In the genomic region with DNA sequence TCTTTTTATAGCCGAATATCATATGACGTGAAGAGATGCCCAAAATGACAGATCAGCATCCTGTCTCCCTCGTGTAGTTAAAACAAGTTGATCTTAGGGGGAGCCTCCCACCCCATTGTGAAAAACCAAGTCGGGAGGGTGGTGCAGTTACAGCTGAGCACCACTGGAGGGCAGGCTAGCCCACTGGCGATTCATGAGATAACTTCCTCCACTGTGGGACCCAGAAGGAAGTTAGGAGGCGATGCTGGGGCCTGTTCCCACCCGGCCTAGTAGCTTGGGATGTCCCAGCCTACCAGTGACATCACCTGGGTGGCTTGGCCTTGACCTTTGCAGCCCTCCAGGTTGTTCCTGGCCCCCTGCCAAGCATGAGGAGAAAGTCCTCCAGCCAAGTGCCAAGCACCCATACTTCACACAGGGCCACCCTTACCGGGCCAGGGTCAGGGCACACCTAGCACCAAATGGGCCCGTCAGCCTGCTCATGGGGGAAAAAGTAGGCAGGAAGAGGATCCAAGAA, we compare ENCODE assay signal across 8 cellular contexts. TPM values are rescaled to one million over a fixed set of nuclear protein-coding genes. Genes with fewer than 3 reads are reported as not detected.
DNase-seq lines count a peak whose midpoint lies in the region; ATAC-seq and TF ChIP-seq lines count a peak whose summit lies in the region.

No MANE protein-coding gene starts in this region.

- H3K27me3 ChIP-seq in vagina, result no peaks in the 10 kb centered on the region

- H3K4me1 ChIP-seq in vagina, result peaks cover 10% of the 10 kb centered on the region

- peak; percentile 26 to 71 for DNase-seq in NCI-H524 (lab: John Stamatoyannopoulos, UW)
- DNase-seq in NCI-H524 treated with DMSO at 0.1 percent for 48 hours (lab: John Stamatoyannopoulos, UW), result no peak
- peak; percentile 91 for DNase-seq in KBM-7
- peak; percentile 80 for DNase-seq in SKM-1 treated with dmso at 0.1 percent for 144 hours (lab: John Stamatoyannopoulos, UW; ENCODE audit: unreplicated experiment)
- peak; percentile 75 to 80 for DNase-seq in activated naive CD4-positive, alpha-beta T cell treated with anti-CD3 and anti-CD28 coated beads, Interleukin-2, amount 50 U/mL, for 72 hours (ENCODE audit: low spot score in 2 of 2)
- DNase-seq in Right ventricle myocardium superior, result peak; percentile 75
- DNase-seq in progenitor cell of endocrine pancreas (ENCODE audit: low spot score, unreplicated experiment), result peak; percentile 58
- DNase-seq in vagina (ENCODE audit: extremely low spot score in 2 of 2), result no peak

- H3K9me3 ChIP-seq in vagina, result no peaks in the 10 kb centered on the region

- H3K9me3 Mint-ChIP-seq in activated naive CD4-positive, alpha-beta T cell treated with anti-CD3 and anti-CD28 coated beads, Interleukin-2, amount 50 U/mL, for 72 hours, result no peaks in the 10 kb centered on the region
- no peaks in the 10 kb centered on the region for H3K9me3 Mint-ChIP-seq in progenitor cell of endocrine pancreas (ENCODE audit: low read depth)

- H3K36me3 ChIP-seq in vagina, result no peaks in the 10 kb centered on the region

- in situ Hi-C loops in KBM-7 (cut with MboI; ENCODE audit: low pct_unique_long_range_greater_than_20kb, low sequenced_read_pairs), result no loop called here

- intact Hi-C loops in Right ventricle myocardium superior (cut with DNase I), result loop anchor here (2.0 to 10.0 kb wide), 2 partner anchors 84 to 330 kb away; no protein-coding TSS in a partner anchor
- intact Hi-C loops in vagina (cut with DNase I), result no loop called here

- H3K4me3 ChIP-seq in vagina, result no peak overlapping the region

- TF ChIP-seq CTCF in progenitor cell of endocrine pancreas (IDR thresholded peaks at IDR 0.05; ENCODE audit: unreplicated experiment) (peak; percentile 97), vagina (IDR thresholded peaks at IDR 0.05) (peak; percentile 80 to 97 (median 86))

- TF ChIP-seq POLR2A in vagina (IDR thresholded peaks at IDR 0.05), result no peak

- H3K36me3 Mint-ChIP-seq in activated naive CD4-positive, alpha-beta T cell treated with anti-CD3 and anti-CD28 coated beads, Interleukin-2, amount 50 U/mL, for 72 hours, result peaks cover 5 to 6% of the 10 kb centered on the region in 2 donors
- H3K36me3 Mint-ChIP-seq in progenitor cell of endocrine pancreas (ENCODE audit: insufficient read depth), result no peaks in the 10 kb centered on the region

- H3K27me3 Mint-ChIP-seq in progenitor cell of endocrine pancreas, result peaks cover 30% of the 10 kb centered on the region

- peak; percentile 71 to 82 for ATAC-seq in activated naive CD4-positive, alpha-beta T cell treated with anti-CD3 and anti-CD28 coated beads, Interleukin-2, amount 50 U/mL, for 72 hours
- peak; percentile 87 for ATAC-seq in Right ventricle myocardium superior (ENCODE audit: poor library complexity)

- H3K27ac ChIP-seq in vagina, result no peak overlapping the region

- H3K27ac Mint-ChIP-seq in activated naive CD4-positive, alpha-beta T cell treated with anti-CD3 and anti-CD28 coated beads, Interleukin-2, amount 50 U/mL, for 72 hours, result peak overlapping the region; percentile 12 to 82
- H3K27ac Mint-ChIP-seq in progenitor cell of endocrine pancreas, result no peak overlapping the region

- H3K4me1 Mint-ChIP-seq in progenitor cell of endocrine pancreas (ENCODE audit: low read depth), result no peaks in the 10 kb centered on the region

- no peak overlapping the region for H3K4me3 Mint-ChIP-seq in progenitor cell of endocrine pancreas (ENCODE audit: low read depth)

RNA-seq across cellular contexts. Expression of a gene that starts 8.1 kb away (rescaled TPM):
- 10 to 100 TPM in 1 of 2 donors, 1 to 10 TPM in 1; 5.1 to 11.5 TPM for total RNA-seq in activated naive CD4-positive, alpha-beta T cell treated with anti-CD3 and anti-CD28 coated beads, Interleukin-2, amount 50 U/mL, for 72 hours
- 13.3 TPM for total RNA-seq in Right ventricle myocardium superior
- 6.7 and 10.1 TPM in 2 replicates for total RNA-seq in progenitor cell of endocrine pancreas
- 40.3 TPM for total RNA-seq in vagina

Comparison
In these comparisons a context has a peak if more than half of its experiments do, and no peak if none do; other contexts are left out.
1. DNase-seq: peak in NCI-H524 (2 of 2), KBM-7 (single experiment), SKM-1 treated with dmso at 0.1 percent for 144 hours (single experiment), activated naive CD4-positive, alpha-beta T cell treated with anti-CD3 and anti-CD28 coated beads, Interleukin-2, amount 50 U/mL, for 72 hours (2 of 2), Right ventricle myocardium superior (single experiment) and progenitor cell of endocrine pancreas (single experiment); none in NCI-H524 treated with DMSO at 0.1 percent for 48 hours (single experiment) and vagina (0 of 2).